ENCODE assay signal across 8 cellular contexts in genomic region chr16:228917-229730, GRCh38. TPM values are rescaled to one million over a fixed set of nuclear protein-coding genes. Genes with fewer than 3 reads are reported as not detected.
DNase-seq lines count a peak whose midpoint lies in the region; ATAC-seq and TF ChIP-seq lines count a peak whose summit lies in the region.

Gene LUC7L, minus strand, starts transcription at chr16:229449. Its CDS starts 110 bp downstream, at chr16:229339.

- H3K27ac ChIP-seq in colonic mucosa (peak within 1 kb of the TSS; percentile 95), layer of hippocampus (ENCODE audit: low read depth, low read length) (peak within 1 kb of the TSS; percentile 97)

- DNase-seq in Ammon's horn (ENCODE audit: low spot score) = peak; percentile 93
- peak; percentile 90 for DNase-seq in GM19238 (ENCODE audit: insufficient read length, low spot score)
- DNase-seq in NCI-H524 (lab: John Stamatoyannopoulos, UW) = peak; percentile 72 to 89
- DNase-seq in activated CD4-positive, alpha-beta T cell treated with anti-CD3 and anti-CD28 coated beads, Interleukin-2, amount 10 ng/mL, durations not matched to agents 24 days and 14 days = peak; percentile 96
- DNase-seq in colonic mucosa = peak; percentile 91
- peak; percentile 81 for DNase-seq in stimulated activated CD4-positive, alpha-beta T cell treated with anti-CD3 and anti-CD28 coated beads, Interleukin-1b, Interleukin-23, amount 100 ng/mL, for 4 hours (ENCODE audit: low read depth in 2 of 2)

- H3K27ac Mint-ChIP-seq in activated CD4-positive, alpha-beta T cell treated with anti-CD3 and anti-CD28 coated beads, Interleukin-2, amount 10 ng/mL, durations not matched to agents 24 days and 14 days = peak within 1 kb of the TSS; percentile 94

- H3K4me3 ChIP-seq in colonic mucosa = peak within 1 kb of the TSS; percentile 75

- no peaks in the 10 kb centered on the region for H3K9me3 ChIP-seq in colonic mucosa

- ATAC-seq in HG03442 (IDR thresholded peaks at IDR 0.05; ENCODE audit: unreplicated experiment) = peak; percentile 81

- H3K36me3 ChIP-seq in colonic mucosa = no peaks in the 10 kb centered on the region

- peaks cover 34% of the 10 kb centered on the region for H3K36me3 Mint-ChIP-seq in activated CD4-positive, alpha-beta T cell treated with anti-CD3 and anti-CD28 coated beads, Interleukin-2, amount 10 ng/mL, durations not matched to agents 24 days and 14 days (ENCODE audit: low read depth)

- H3K4me3 Mint-ChIP-seq in activated CD4-positive, alpha-beta T cell treated with anti-CD3 and anti-CD28 coated beads, Interleukin-2, amount 10 ng/mL, durations not matched to agents 24 days and 14 days = peak within 1 kb of the TSS; percentile 92

- H3K4me1 Mint-ChIP-seq in activated CD4-positive, alpha-beta T cell treated with anti-CD3 and anti-CD28 coated beads, Interleukin-2, amount 10 ng/mL, durations not matched to agents 24 days and 14 days = peaks cover 21% of the 10 kb centered on the region

- no peaks in the 10 kb centered on the region for H3K27me3 Mint-ChIP-seq in activated CD4-positive, alpha-beta T cell treated with anti-CD3 and anti-CD28 coated beads, Interleukin-2, amount 10 ng/mL, durations not matched to agents 24 days and 14 days

- no peaks in the 10 kb centered on the region for H3K27me3 ChIP-seq in colonic mucosa
- no peaks in the 10 kb centered on the region for H3K27me3 ChIP-seq in layer of hippocampus (ENCODE audit: control insufficient read depth, insufficient read depth, low read length)

- peaks cover 9% of the 10 kb centered on the region for H3K4me1 ChIP-seq in colonic mucosa

- peak within 1 kb of the TSS; percentile 90 to 94 for H3K9ac ChIP-seq in colonic mucosa (ENCODE audit: low read depth in 2 of 2, low read length in 2 of 2)

- TF ChIP-seq CTCF in colonic mucosa (IDR thresholded peaks at IDR 0.05) = no peak

- H3K9me3 Mint-ChIP-seq in activated CD4-positive, alpha-beta T cell treated with anti-CD3 and anti-CD28 coated beads, Interleukin-2, amount 10 ng/mL, durations not matched to agents 24 days and 14 days = no peaks in the 10 kb centered on the region

- intact Hi-C loops in activated CD4-positive, alpha-beta T cell treated with anti-CD3 and anti-CD28 coated beads, Interleukin-2, amount 10 ng/mL, durations not matched to agents 24 days and 14 days (cut with micrococcal nuclease) = loop anchor here (1.0 kb wide), 1 partner anchor 123 kb away; the partner anchor contains the start of gene AXIN1
- intact Hi-C loops in colonic mucosa (cut with DNase I) = loop anchor here (10.0 kb wide), 1 partner anchor 136 kb away; no protein-coding TSS in a partner anchor

RNA-seq across cellular contexts. Expression of gene LUC7L, which starts in this region (rescaled TPM):
- 82.3 and 87.9 TPM in 2 replicates for total RNA-seq in activated CD4-positive, alpha-beta T cell treated with anti-CD3 and anti-CD28 coated beads, Interleukin-2, amount 10 ng/mL, durations not matched to agents 24 days and 14 days
- 10 to 100 TPM; 37.1 to 55.4 TPM for total RNA-seq in colonic mucosa

Comparison
In these comparisons a context has a peak if more than half of its experiments do, and no peak if none do; other contexts are left out.
1. Peak in every context shown above with its lines: DNase-seq, ATAC-seq, H3K4me3 ChIP-seq and H3K27ac ChIP-seq.